Comparison of ENCODE assay signal across 14 cellular contexts in the genomic region with DNA sequence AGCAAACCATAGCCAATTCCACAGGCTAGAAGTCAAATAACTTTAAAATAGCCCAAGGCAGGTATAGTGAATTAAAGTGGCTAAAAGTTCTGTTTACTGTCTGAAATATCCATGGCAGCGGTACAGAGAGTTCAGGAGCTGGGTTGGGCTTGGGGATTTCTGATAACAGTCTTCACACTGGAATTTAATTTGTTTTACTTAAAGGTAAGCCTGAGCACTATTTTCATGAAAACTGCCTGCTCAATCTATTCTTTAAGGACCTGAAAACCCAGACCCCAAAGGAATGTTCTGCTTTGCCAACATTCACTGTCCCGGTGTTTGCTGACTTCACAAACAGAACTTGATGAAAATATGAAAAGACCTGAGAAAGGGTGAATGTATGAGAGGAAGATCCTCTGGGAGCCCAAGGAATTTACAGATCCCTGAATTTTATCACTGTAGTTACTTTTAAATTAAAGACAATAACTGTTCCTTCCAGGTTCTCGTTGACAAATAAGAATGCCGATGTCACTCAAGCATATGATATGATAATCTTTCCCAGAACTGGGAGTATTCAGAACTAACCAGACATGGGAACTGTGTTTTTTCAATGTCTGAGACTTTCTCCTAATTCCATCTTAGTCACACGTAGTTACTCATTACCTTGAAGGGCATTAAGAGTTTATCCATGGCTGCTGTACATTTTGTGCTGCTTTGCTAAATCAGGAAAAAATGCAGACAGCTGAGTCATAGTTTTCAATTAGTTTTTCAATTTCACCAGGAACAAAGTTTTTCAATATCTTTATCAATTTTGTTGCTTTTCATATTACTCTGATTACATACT. TPM values are rescaled to one million over a fixed set of nuclear protein-coding genes. Genes with fewer than 3 reads are reported as not detected.
DNase-seq lines count a peak whose midpoint lies in the region; ATAC-seq and TF ChIP-seq lines count a peak whose summit lies in the region.
"Had no signal": no experiment of that assay in that cellular context is flagged by ENCODE, and none has a peak within 500 bp of the region (broad histone marks: within the 10 kb centered on the region; RNA-seq: fewer than 3 reads in every experiment).

No MANE protein-coding gene starts in this region.

- H3K9me2 ChIP-seq in GM23248 (ENCODE audit: insufficient read depth), result no peaks in the 10 kb centered on the region

- TF ChIP-seq CTCF in gastrocnemius medialis (IDR thresholded peaks at IDR 0.05 in 4 of 5, conservative IDR thresholded peaks at IDR 0.05 in 1 of 5), result no peak

- peaks cover 64% of the 10 kb centered on the region for H3K4me1 ChIP-seq in GM23248 (ENCODE audit: insufficient read depth)
- peaks cover 70 to 75% of the 10 kb centered on the region in 2 donors for H3K4me1 ChIP-seq in gastrocnemius medialis

- TF ChIP-seq POLR2A in gastrocnemius medialis (IDR thresholded peaks at IDR 0.05), result no peak

- H3K9me3 Mint-ChIP-seq in naive thymus-derived CD8-positive, alpha-beta T cell, result no peaks in the 10 kb centered on the region
- H3K9me3 Mint-ChIP-seq: naive B cell had no signal

- POLR2A ChIA-PET in naive thymus-derived CD8-positive, alpha-beta T cell (lab: Charles Lee), result no interaction called here

- H3K9ac ChIP-seq in GM23248, result peak overlapping the region; percentile 63

- H3K4me3 ChIP-seq in GM23248 (no peak overlapping the region), gastrocnemius medialis (no peak overlapping the region)
- H3K4me3 ChIP-seq: vagina had no signal

- H3K4me1 Mint-ChIP-seq in naive thymus-derived CD8-positive, alpha-beta T cell, result peaks cover 0 to 5% (median 0%) of the 10 kb centered on the region in 4 donors

- no peaks in the 10 kb centered on the region for H4K20me1 ChIP-seq in GM23248 (ENCODE audit: insufficient read depth)

- in situ Hi-C loops in GM23248 (cut with MboI), result no loop called here
- in situ Hi-C loops in gastrocnemius medialis (cut with MboI; ENCODE audit: low sequenced_read_pairs in 4 of 4), result no loop called here

- H3K4me2 ChIP-seq in GM23248 (ENCODE audit: unreplicated experiment), result peak overlapping the region; percentile 32

- no peak overlapping the region for H3K4me3 Mint-ChIP-seq in naive thymus-derived CD8-positive, alpha-beta T cell
- H3K4me3 Mint-ChIP-seq: activated CD4-positive, alpha-beta T cell treated with anti-CD3 and anti-CD28 coated beads for 36 hours; activated naive CD8-positive, alpha-beta T cell; naive B cell had no signal

- H3K36me3 ChIP-seq in GM23248 (ENCODE audit: low read depth) (no peaks in the 10 kb centered on the region), gastrocnemius medialis (no peaks in the 10 kb centered on the region)
- H3K36me3 ChIP-seq: vagina had no signal

- intact Hi-C loops in gastrocnemius medialis (cut with DNase I; ENCODE audit: low total_unique reads), result no loop called here

- H3K27ac Mint-ChIP-seq in naive thymus-derived CD8-positive, alpha-beta T cell, result no peak overlapping the region
- H3K27ac Mint-ChIP-seq: activated CD4-positive, alpha-beta T cell treated with anti-CD3 and anti-CD28 coated beads for 36 hours; activated naive CD8-positive, alpha-beta T cell; naive B cell had no signal

- 26 to 27% methylated on average over 5 of the region's 5 CpGs for WGBS in GM23248 (ENCODE audit: low coverage in 1 of 2, low lambda C conversion rate in 2 of 2, missing lambda C conversion rate in 2 of 2), 2 experiments

- no peaks in the 10 kb centered on the region for H3K36me3 Mint-ChIP-seq in naive thymus-derived CD8-positive, alpha-beta T cell
- H3K36me3 Mint-ChIP-seq: activated naive CD8-positive, alpha-beta T cell; naive B cell had no signal

- 0 out of 2 replicates have a peak overlapping the region, but pooled peaks have one; percentile 20 for H2AFZ ChIP-seq in GM23248

- H3K9me3 ChIP-seq in GM23248 (ENCODE audit: low read depth), result no peaks in the 10 kb centered on the region
- H3K9me3 ChIP-seq in gastrocnemius medialis, result no peaks in the 10 kb centered on the region
- H3K9me3 ChIP-seq: vagina had no signal

- DNase-seq in GM23248 (peak; percentile 91), amniotic stem cell (lab: John Stamatoyannopoulos, UW) (peak; percentile 60), hepatic stellate cell (ENCODE audit: low spot score) (peak; percentile 46), gastrocnemius medialis (no peak), NCI-H1930 (lab: John Stamatoyannopoulos, UW) (no peak)
- DNase-seq in stimulated activated CD4-positive, alpha-beta T cell treated with anti-CD3 and anti-CD28 coated beads, Interleukin-4, amount 100 ng/mL, for 24 hours, result no peak
- DNase-seq in naive thymus-derived CD8-positive, alpha-beta T cell, result no peak
- DNase-seq: activated CD4-positive, alpha-beta T cell treated with anti-CD3 and anti-CD28 coated beads for 36 hours; H7; naive B cell; NCI-H1436 treated with DMSO at 0.1 percent for 48 hours had no signal

- no peak for ATAC-seq in gastrocnemius medialis
- ATAC-seq in GM21737 (IDR thresholded peaks at IDR 0.05; ENCODE audit: unreplicated experiment), result no peak
- no peak for ATAC-seq in naive thymus-derived CD8-positive, alpha-beta T cell
- ATAC-seq: activated CD4-positive, alpha-beta T cell treated with anti-CD3 and anti-CD28 coated beads for 36 hours had no signal

- H3K27me3 Mint-ChIP-seq in naive thymus-derived CD8-positive, alpha-beta T cell, result peaks cover 0 to 16% (median 5%) of the 10 kb centered on the region in 5 donors

- no peaks in the 10 kb centered on the region for H3K79me2 ChIP-seq in GM23248 (ENCODE audit: insufficient read depth)

- H3F3A ChIP-seq in GM23248 (ENCODE audit: insufficient read depth), result peaks cover 59% of the 10 kb centered on the region

- H3K27me3 ChIP-seq in GM23248 (replicated peaks; ENCODE audit: insufficient read depth) (no peaks in the 10 kb centered on the region), gastrocnemius medialis (no peaks in the 10 kb centered on the region)
- H3K27me3 ChIP-seq: vagina had no signal

- H3K27ac ChIP-seq in GM23248 (peak overlapping the region; percentile 91), gastrocnemius medialis (peak overlapping the region; percentile 83 to 93 (median 87))
- H3K27ac ChIP-seq: vagina had no signal

RNA-seq across cellular contexts. Expression of a gene that starts 28.3 kb away (rescaled TPM):
- not detected in 2 replicates for total RNA-seq in GM23248 (2014; rRNA removed; shearing (Covaris generic))
- 0.05 TPM in 1 of 2 replicates, not detected in the other for polyA plus RNA-seq in GM23248 (2016; fragmentation: Nextera tagmentation; extraction: Ambion mirVana)
- total RNA-seq in gastrocnemius medialis, result 1 to 10 TPM in 2 of 4 donors, under 1 TPM in 2; 0.81 to 2.8 (median 1.0) TPM
- not detected for total RNA-seq in naive thymus-derived CD8-positive, alpha-beta T cell
- not detected for polyA plus RNA-seq in naive thymus-derived CD8-positive, alpha-beta T cell
- total RNA-seq: activated CD4-positive, alpha-beta T cell treated with anti-CD3 and anti-CD28 coated beads for 36 hours; H7 had no signal

Comparison
In these comparisons a context has a peak if more than half of its experiments do, and no peak if none do; other contexts are left out.
1. DNase-seq: peak in GM23248 (single experiment), amniotic stem cell (single experiment) and hepatic stellate cell (single experiment); none in gastrocnemius medialis (0 of 2), NCI-H1930 (0 of 2), stimulated activated CD4-positive, alpha-beta T cell treated with anti-CD3 and anti-CD28 coated beads, Interleukin-4, amount 100 ng/mL, for 24 hours (single experiment) and naive thymus-derived CD8-positive, alpha-beta T cell (0 of 10).